In genomic region chr5:147567917-147568598, GRCh38 we compare ENCODE assay signal across 1 cellular context.
TF ChIP-seq lines count a peak whose summit lies in the region.

No MANE protein-coding gene starts in this region.

TF ChIP-seq in liver, 16 proteins besides CTCF, POLR2A, EP300 and RAD21 (continued from another document):
- TF ChIP-seq, protein P1, sequence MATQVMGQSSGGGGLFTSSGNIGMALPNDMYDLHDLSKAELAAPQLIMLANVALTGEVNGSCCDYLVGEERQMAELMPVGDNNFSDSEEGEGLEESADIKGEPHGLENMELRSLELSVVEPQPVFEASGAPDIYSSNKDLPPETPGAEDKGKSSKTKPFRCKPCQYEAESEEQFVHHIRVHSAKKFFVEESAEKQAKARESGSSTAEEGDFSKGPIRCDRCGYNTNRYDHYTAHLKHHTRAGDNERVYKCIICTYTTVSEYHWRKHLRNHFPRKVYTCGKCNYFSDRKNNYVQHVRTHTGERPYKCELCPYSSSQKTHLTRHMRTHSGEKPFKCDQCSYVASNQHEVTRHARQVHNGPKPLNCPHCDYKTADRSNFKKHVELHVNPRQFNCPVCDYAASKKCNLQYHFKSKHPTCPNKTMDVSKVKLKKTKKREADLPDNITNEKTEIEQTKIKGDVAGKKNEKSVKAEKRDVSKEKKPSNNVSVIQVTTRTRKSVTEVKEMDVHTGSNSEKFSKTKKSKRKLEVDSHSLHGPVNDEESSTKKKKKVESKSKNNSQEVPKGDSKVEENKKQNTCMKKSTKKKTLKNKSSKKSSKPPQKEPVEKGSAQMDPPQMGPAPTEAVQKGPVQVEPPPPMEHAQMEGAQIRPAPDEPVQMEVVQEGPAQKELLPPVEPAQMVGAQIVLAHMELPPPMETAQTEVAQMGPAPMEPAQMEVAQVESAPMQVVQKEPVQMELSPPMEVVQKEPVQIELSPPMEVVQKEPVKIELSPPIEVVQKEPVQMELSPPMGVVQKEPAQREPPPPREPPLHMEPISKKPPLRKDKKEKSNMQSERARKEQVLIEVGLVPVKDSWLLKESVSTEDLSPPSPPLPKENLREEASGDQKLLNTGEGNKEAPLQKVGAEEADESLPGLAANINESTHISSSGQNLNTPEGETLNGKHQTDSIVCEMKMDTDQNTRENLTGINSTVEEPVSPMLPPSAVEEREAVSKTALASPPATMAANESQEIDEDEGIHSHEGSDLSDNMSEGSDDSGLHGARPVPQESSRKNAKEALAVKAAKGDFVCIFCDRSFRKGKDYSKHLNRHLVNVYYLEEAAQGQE (IDR thresholded peaks at IDR 0.05), result no peak
